ENCODE assay signal across 20 cellular contexts in genomic region chr5:53537711-53538110, GRCh38. TPM values are rescaled to one million over a fixed set of nuclear protein-coding genes. Genes with fewer than 3 reads are reported as not detected.
DNase-seq lines count a peak whose midpoint lies in the region; FAIRE-seq and TF ChIP-seq lines count a peak whose summit lies in the region.
"Had no signal": no experiment of that assay in that cellular context is flagged by ENCODE, and none has a peak within 500 bp of the region (broad histone marks: within the 10 kb centered on the region; RNA-seq: fewer than 3 reads in every experiment).

No MANE protein-coding gene starts in this region.

- DNase-seq in HFF-Myc (ENCODE audit: extremely low read depth, low read depth) (peak; percentile 6), amniotic epithelial cell (ENCODE audit: low read depth) (peak; percentile 48), fibroblast of peridontal ligament (ENCODE audit: extremely low read depth) (peak; percentile 54), stromal cell of bone marrow (ENCODE audit: low read depth) (peak; percentile 7), glomerular visceral epithelial cell (ENCODE audit: extremely low spot score) (no peak), D721Med (ENCODE audit: insufficient read length, low spot score) (no peak), kidney (no peak)
- DNase-seq: CD8-positive, alpha-beta T cell; DND-41; GF-D8; IMR-90; Karpas-422; NCI-H1436; NCI-H2029; NCI-H2171 treated with DMSO at 0.1 percent for 48 hours; NCI-H82; PC-9; SW 1271 had no signal

- no peaks in the 10 kb centered on the region for H3K4me1 ChIP-seq in kidney (ENCODE audit: control insufficient read depth in 1 of 2, insufficient read depth in 1 of 2, low read depth in 1 of 2, low read length in 2 of 2)
- H3K4me1 ChIP-seq: BLaER1 had no signal

- TF ChIP-seq CTCF in HFF-Myc (IDR thresholded peaks at IDR 0.05; ENCODE audit: low read depth, low read length, missing control alignments) (no peak), D721Med (IDR thresholded peaks at IDR 0.05; ENCODE audit: insufficient read depth, missing control alignments) (no peak), kidney (IDR thresholded peaks at IDR 0.05; ENCODE audit: borderline replicate concordance, extremely low read depth, insufficient read depth) (no peak)

- no peak overlapping the region for H3K4me3 ChIP-seq in HFF-Myc (replicated peaks; ENCODE audit: low read depth, low read length)
- no peak overlapping the region for H3K4me3 ChIP-seq in kidney (ENCODE audit: low read length in 2 of 2)
- H3K4me3 ChIP-seq: BLaER1, PC-9 had no signal

- FAIRE-seq in D721Med (lab: Jason Lieb, UNC) (no peak), kidney (lab: Jason Lieb, UNC) (no peak)
- FAIRE-seq: GM12892 had no signal

- intact Hi-C loops in kidney (cut with DNase I): no loop called here

- H3K9ac ChIP-seq in kidney (ENCODE audit: low read length in 2 of 2): no peak overlapping the region
- H3K9ac ChIP-seq: BLaER1 had no signal

- H3K36me3 ChIP-seq in kidney (ENCODE audit: control insufficient read depth in 1 of 2, insufficient read depth in 2 of 2, low read length in 2 of 2): no peaks in the 10 kb centered on the region
- H3K36me3 ChIP-seq: BLaER1 had no signal

- no peaks in the 10 kb centered on the region for H3K9me3 ChIP-seq in kidney (ENCODE audit: control insufficient read depth in 1 of 2, low read length in 2 of 2)

- no peak overlapping the region for H3K27ac ChIP-seq in kidney (ENCODE audit: low read depth in 2 of 2, low read length in 2 of 2)
- H3K27ac ChIP-seq: BLaER1, PC-9 had no signal

RNA-seq across cellular contexts. Expression of gene NDUFS4, which starts 22.7 kb away (rescaled TPM):
- 73.9 TPM for total RNA-seq in kidney
- polyA plus RNA-seq in kidney (ENCODE audit: insufficient read depth, low read depth, low replicate concordance): 219 TPM

RNA-seq across cellular contexts. Expression of gene FST, which starts 57.3 kb away (rescaled TPM):
- 2.7 TPM for total RNA-seq in kidney
- polyA plus RNA-seq in kidney (ENCODE audit: insufficient read depth, low read depth, low replicate concordance): 0.45 TPM
- total RNA-seq: CD8-positive, alpha-beta T cell had no signal

Comparison
In these comparisons a context has a peak if more than half of its experiments do, and no peak if none do; other contexts are left out.
1. DNase-seq: peak in HFF-Myc (single experiment), amniotic epithelial cell (single experiment), fibroblast of peridontal ligament (single experiment) and stromal cell of bone marrow (single experiment); none in glomerular visceral epithelial cell (single experiment), D721Med (single experiment) and kidney (single experiment).